In genomic region chr5:178627259-178627598, GRCh38 we compare ENCODE assay signal across 8 cellular contexts. TPM values are rescaled to one million over a fixed set of nuclear protein-coding genes. Genes with fewer than 3 reads are reported as not detected.
DNase-seq lines count a peak whose midpoint lies in the region; ATAC-seq and TF ChIP-seq lines count a peak whose summit lies in the region.

No MANE protein-coding gene starts in this region.

- peak; percentile 78 for DNase-seq in ELF-1 (ENCODE audit: low read depth, low spot score)
- DNase-seq in NCI-H2227 (lab: John Stamatoyannopoulos, UW; ENCODE audit: unreplicated experiment) = peak; percentile 48
- no peak for DNase-seq in ovary
- no peak for DNase-seq in GM19238 (ENCODE audit: insufficient read length, low spot score)
- DNase-seq in MV-4-11 (lab: John Stamatoyannopoulos, UW) = no peak
- no peak for DNase-seq in SHP77 treated with DMSO at 0.1 percent for 48 hours (lab: John Stamatoyannopoulos, UW)

- intact Hi-C loops in ovary (cut with DNase I) = loop anchor here in 1 of 4 donors (5.0 kb wide), 1 partner anchor 235 kb away; no protein-coding TSS in a partner anchor

- H3K9me3 ChIP-seq in endocrine pancreas (ENCODE audit: control insufficient read depth, low read length) (no peaks in the 10 kb centered on the region), ovary (no peaks in the 10 kb centered on the region)

- 2 to 5% (median 2%) methylated on average over 13 to 20 of the region's 20 CpGs for WGBS in ovary, 3 donors

- peak overlapping the region; percentile 54 for H3K4me3 ChIP-seq in endocrine pancreas (ENCODE audit: control insufficient read depth, insufficient read depth, low read length)
- peak overlapping the region; percentile 74 for H3K4me3 ChIP-seq in ovary

- no peaks in the 10 kb centered on the region for H3K36me3 ChIP-seq in endocrine pancreas (ENCODE audit: control insufficient read depth, insufficient read depth, low read length)
- H3K36me3 ChIP-seq in ovary = no peaks in the 10 kb centered on the region

- H3K4me1 ChIP-seq in endocrine pancreas (ENCODE audit: control insufficient read depth, insufficient read depth, low read length) = peaks cover 29% of the 10 kb centered on the region
- peaks cover 3% of the 10 kb centered on the region for H3K4me1 ChIP-seq in ovary (ENCODE audit: insufficient read depth)

- no peak for TF ChIP-seq POLR2A in ovary (IDR thresholded peaks at IDR 0.05)

- peak overlapping the region; percentile 61 for H3K9ac ChIP-seq in endocrine pancreas (ENCODE audit: control insufficient read depth, insufficient read depth, low read length)

- no peak for TF ChIP-seq CTCF in ovary (IDR thresholded peaks at IDR 0.05)

- no peak for TF ChIP-seq EP300 in ovary (IDR thresholded peaks at IDR 0.05)

- no peak for ATAC-seq in HG03280 (IDR thresholded peaks at IDR 0.05; ENCODE audit: unreplicated experiment)

- H3K27me3 ChIP-seq in endocrine pancreas (ENCODE audit: control insufficient read depth, insufficient read depth, low read length) = no peaks in the 10 kb centered on the region
- no peaks in the 10 kb centered on the region for H3K27me3 ChIP-seq in ovary

- H3K27ac ChIP-seq in ovary = peak overlapping the region; percentile 26 to 95

RNA-seq across cellular contexts. Expression of gene CLK4, which starts 0.4 kb away (rescaled TPM):
- 10 to 100 TPM; 21.2 to 40.1 (median 25.5) TPM for total RNA-seq in ovary
- polyA plus RNA-seq in ovary = 10 to 100 TPM; 25.4 to 28.4 TPM

RNA-seq across cellular contexts. Expression of gene COL23A1, which starts 37.0 kb away (rescaled TPM):
- total RNA-seq in ovary = under 1 TPM in 6 of 7 donors, not detected in 1; 0.13 to 0.92 (median 0.54) TPM
- polyA plus RNA-seq in ovary = under 1 TPM; 0.17 to 0.20 TPM

Comparison
In these comparisons a context has a peak if more than half of its experiments do, and no peak if none do; other contexts are left out.
1. DNase-seq: peak in ELF-1 (single experiment) and NCI-H2227 (single experiment); none in ovary (0 of 5), GM19238 (single experiment), MV-4-11 (single experiment) and SHP77 treated with DMSO at 0.1 percent for 48 hours (single experiment).